ENCODE assay signal across 12 cellular contexts in genomic region chr1:45864765-45865164, GRCh38.
A peak's percentile ranks its signal among the peaks of the same experiment; 100 is the strongest.
DNase-seq lines count a peak whose midpoint lies in the region; ATAC-seq and TF ChIP-seq lines count a peak whose summit lies in the region.
"Had no signal": no experiment of that assay in that cellular context is flagged by ENCODE, and none has a peak within 500 bp of the region (broad histone marks: within the 10 kb centered on the region; RNA-seq: fewer than 3 reads in every experiment).

No MANE protein-coding gene starts in this region.

- H3K4me3 Mint-ChIP-seq in activated CD4-positive, alpha-beta T cell treated with anti-CD3 and anti-CD28 coated beads for 36 hours: no peak overlapping the region
- H3K4me3 Mint-ChIP-seq in activated CD4-positive, alpha-beta T cell treated with anti-CD3 and anti-CD28 coated beads, Interleukin-2, amount 10 ng/mL, durations not matched to agents 7 days and 5 days: no peak overlapping the region
- H3K4me3 Mint-ChIP-seq in T-helper 17 cell: peak overlapping the region; percentile 61

- H3K27ac ChIP-seq in gastroesophageal sphincter (no peak overlapping the region), suprapubic skin (no peak overlapping the region)
- H3K27ac ChIP-seq: BLaER1 treated with 17β-estradiol and CSF1 and Interleukin-3, amounts not matched to agents 10 nM and 100 nM; pancreas had no signal

- H3K4me3 ChIP-seq in gastroesophageal sphincter (peak overlapping the region; percentile 39 to 49), suprapubic skin (peak overlapping the region; percentile 29)
- H3K4me3 ChIP-seq: BLaER1 treated with 17β-estradiol and CSF1 and Interleukin-3, amounts not matched to agents 10 nM and 100 nM; pancreas had no signal

- H3K36me3 Mint-ChIP-seq in activated CD4-positive, alpha-beta T cell treated with anti-CD3 and anti-CD28 coated beads for 36 hours (ENCODE audit: low read depth): no peaks in the 10 kb centered on the region
- H3K36me3 Mint-ChIP-seq in activated CD4-positive, alpha-beta T cell treated with anti-CD3 and anti-CD28 coated beads, Interleukin-2, amount 10 ng/mL, durations not matched to agents 7 days and 5 days (ENCODE audit: low read depth): no peaks in the 10 kb centered on the region
- H3K36me3 Mint-ChIP-seq in T-helper 17 cell (ENCODE audit: low read depth): no peaks in the 10 kb centered on the region

- H3K36me3 ChIP-seq in gastroesophageal sphincter (no peaks in the 10 kb centered on the region), suprapubic skin (no peaks in the 10 kb centered on the region)
- H3K36me3 ChIP-seq: BLaER1 treated with 17β-estradiol and CSF1 and Interleukin-3, amounts not matched to agents 10 nM and 100 nM; pancreas had no signal

- TF ChIP-seq POLR2A in gastroesophageal sphincter (IDR thresholded peaks at IDR 0.05): no peak
- no peak for TF ChIP-seq POLR2A in suprapubic skin (IDR thresholded peaks at IDR 0.05)

- H3K27me3 ChIP-seq in gastroesophageal sphincter (no peaks in the 10 kb centered on the region), suprapubic skin (no peaks in the 10 kb centered on the region)
- H3K27me3 ChIP-seq: pancreas had no signal

- H3K27me3 Mint-ChIP-seq in activated CD4-positive, alpha-beta T cell treated with anti-CD3 and anti-CD28 coated beads for 36 hours: no peaks in the 10 kb centered on the region
- peaks cover 2% of the 10 kb centered on the region for H3K27me3 Mint-ChIP-seq in activated CD4-positive, alpha-beta T cell treated with anti-CD3 and anti-CD28 coated beads, Interleukin-2, amount 10 ng/mL, durations not matched to agents 7 days and 5 days
- H3K27me3 Mint-ChIP-seq in T-helper 17 cell: no peaks in the 10 kb centered on the region

- peaks cover 47% of the 10 kb centered on the region for H3K4me1 Mint-ChIP-seq in activated CD4-positive, alpha-beta T cell treated with anti-CD3 and anti-CD28 coated beads for 36 hours
- H3K4me1 Mint-ChIP-seq in activated CD4-positive, alpha-beta T cell treated with anti-CD3 and anti-CD28 coated beads, Interleukin-2, amount 10 ng/mL, durations not matched to agents 7 days and 5 days: peaks cover 16% of the 10 kb centered on the region
- H3K4me1 Mint-ChIP-seq in T-helper 17 cell: peaks cover 22% of the 10 kb centered on the region

- no peak for TF ChIP-seq CTCF in gastroesophageal sphincter (IDR thresholded peaks at IDR 0.05)
- TF ChIP-seq CTCF in suprapubic skin (IDR thresholded peaks at IDR 0.05): no peak

- peaks cover 0 to 28% (median 11%) of the 10 kb centered on the region in 3 donors for H3K4me1 ChIP-seq in gastroesophageal sphincter
- H3K4me1 ChIP-seq in suprapubic skin: peaks cover 3% of the 10 kb centered on the region
- H3K4me1 ChIP-seq: pancreas had no signal

- TF ChIP-seq EP300 in gastroesophageal sphincter (IDR thresholded peaks at IDR 0.05) (no peak), suprapubic skin (IDR thresholded peaks at IDR 0.05) (no peak)

- H3K9me3 ChIP-seq in T-helper 17 cell (ENCODE audit: control insufficient read depth, low read length, poor library complexity, severe bottlenecking) (no peaks in the 10 kb centered on the region), gastroesophageal sphincter (no peaks in the 10 kb centered on the region), suprapubic skin (no peaks in the 10 kb centered on the region)
- H3K9me3 ChIP-seq: BLaER1 treated with 17β-estradiol and CSF1 and Interleukin-3, amounts not matched to agents 10 nM and 100 nM; pancreas had no signal

- no peak for ATAC-seq in activated CD4-positive, alpha-beta T cell treated with anti-CD3 and anti-CD28 coated beads for 36 hours
- ATAC-seq in T-helper 17 cell (no peak), gastroesophageal sphincter (no peak), HG02759 (IDR thresholded peaks at IDR 0.05; ENCODE audit: unreplicated experiment) (no peak), GM21447 (IDR thresholded peaks at IDR 0.05; ENCODE audit: unreplicated experiment) (no peak)
- ATAC-seq: pancreas had no signal

- peak overlapping the region; percentile 4 for H3K27ac Mint-ChIP-seq in activated CD4-positive, alpha-beta T cell treated with anti-CD3 and anti-CD28 coated beads for 36 hours
- H3K27ac Mint-ChIP-seq in activated CD4-positive, alpha-beta T cell treated with anti-CD3 and anti-CD28 coated beads, Interleukin-2, amount 10 ng/mL, durations not matched to agents 7 days and 5 days: no peak overlapping the region
- H3K27ac Mint-ChIP-seq in T-helper 17 cell: no peak overlapping the region

- POLR2A ChIA-PET in activated CD4-positive, alpha-beta T cell treated with anti-CD3 and anti-CD28 coated beads for 36 hours (lab: Charles Lee): no interaction called here
- POLR2A ChIA-PET in activated CD4-positive, alpha-beta T cell treated with anti-CD3 and anti-CD28 coated beads, Interleukin-2, amount 10 ng/mL, durations not matched to agents 7 days and 5 days (lab: Charles Lee): no interaction called here

- 13 to 34% methylated on average over 4 of the region's 4 CpGs for WGBS in gastroesophageal sphincter (ENCODE audit: low coverage in 1 of 2), 2 donors
- 67% methylated on average over 4 of the region's 4 CpGs for WGBS in suprapubic skin

- CTCF ChIA-PET in activated CD4-positive, alpha-beta T cell treated with anti-CD3 and anti-CD28 coated beads for 36 hours (lab: Charles Lee): no interaction called here
- CTCF ChIA-PET in activated CD4-positive, alpha-beta T cell treated with anti-CD3 and anti-CD28 coated beads, Interleukin-2, amount 10 ng/mL, durations not matched to agents 7 days and 5 days (lab: Charles Lee): no interaction called here

- DNase-seq in activated CD4-positive, alpha-beta T cell treated with anti-CD3 and anti-CD28 coated beads for 36 hours: no peak
- no peak for DNase-seq in activated CD4-positive, alpha-beta T cell treated with anti-CD3 and anti-CD28 coated beads, Interleukin-2, amount 10 ng/mL, durations not matched to agents 7 days and 5 days
- DNase-seq in T-helper 17 cell (no peak), suprapubic skin (ENCODE audit: low spot score in 2 of 2) (no peak), NOMO-1 (lab: John Stamatoyannopoulos, UW; ENCODE audit: unreplicated experiment in 2 of 2) (no peak)
- DNase-seq: activated effector memory CD4-positive, alpha-beta T cell treated with Interleukin-2 at 50 U/mL for 16 hours; KG1; pancreas had no signal

- intact Hi-C loops in activated CD4-positive, alpha-beta T cell treated with anti-CD3 and anti-CD28 coated beads for 36 hours (cut with DNase I, micrococcal nuclease): loop anchor here in 1 of 2 experiments (2.0 kb wide), 1 partner anchor 22 kb away; no protein-coding TSS in a partner anchor

- H3K9me3 Mint-ChIP-seq in activated CD4-positive, alpha-beta T cell treated with anti-CD3 and anti-CD28 coated beads for 36 hours (ENCODE audit: low read depth): no peaks in the 10 kb centered on the region
- no peaks in the 10 kb centered on the region for H3K9me3 Mint-ChIP-seq in activated CD4-positive, alpha-beta T cell treated with anti-CD3 and anti-CD28 coated beads, Interleukin-2, amount 10 ng/mL, durations not matched to agents 7 days and 5 days
